Comparison of ENCODE assay signal across 8 cellular contexts in the genomic region with DNA sequence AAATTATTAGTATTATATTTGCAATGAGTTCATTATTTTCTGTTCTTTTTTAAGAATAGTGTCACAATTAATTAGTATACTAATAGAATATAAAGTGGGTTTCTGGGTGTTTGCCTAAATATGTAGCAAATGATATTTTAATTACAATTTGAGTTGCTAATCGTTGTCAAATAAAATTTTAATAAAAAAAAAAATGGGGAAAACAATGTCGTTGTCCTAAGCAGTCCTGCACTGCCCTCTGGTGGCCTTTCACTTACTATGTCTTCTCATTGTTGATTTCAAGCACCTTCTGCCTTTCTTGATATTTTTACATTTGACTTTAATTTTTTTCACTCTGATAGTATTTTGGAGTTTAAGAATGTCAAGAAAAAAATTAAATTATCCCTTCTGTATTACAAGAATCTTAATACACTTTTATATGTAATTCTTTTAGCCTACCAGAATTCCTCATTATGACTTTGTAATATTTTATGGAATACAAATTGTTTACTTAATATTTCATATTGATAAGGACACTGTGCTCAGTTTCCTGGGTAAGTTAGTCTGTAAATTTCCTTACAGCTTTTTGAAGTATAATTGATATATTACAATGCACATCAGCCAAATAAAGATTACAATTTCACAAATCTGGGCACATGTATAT.
DNase-seq lines count a peak whose midpoint lies in the region; ATAC-seq, FAIRE-seq and TF ChIP-seq lines count a peak whose summit lies in the region.

No MANE protein-coding gene starts in this region.

- DNase-seq in AG04450 (ENCODE audit: low read depth, low spot score) (peak; percentile 10), GM12864 (ENCODE audit: low read depth) (no peak), NCI-H2171 (lab: John Stamatoyannopoulos, UW) (peak; percentile 35), K562 (ENCODE audit: extremely low read depth in 1 of 4, low spot score in 3 of 4) (peak; percentile 11 to 55 (median 38)), lower lobe of right lung (peak; percentile 55)

- in situ Hi-C loops in K562 (cut with MboI), result no loop called here

- no peak overlapping the region for H3K27ac Mint-ChIP-seq in stimulated activated memory B cell treated with anti-CD40 and anti-IgM and Interleukin-4, amounts not matched to agents 10 μg/mL and 1 μg/mL and 100 μg/mL, for 72 hours

- ATAC-seq in K562 (0 out of 3 replicates have a peak, but pooled peaks have one; percentile 51), lower lobe of right lung (no peak), GM21717 (IDR thresholded peaks at IDR 0.05; ENCODE audit: unreplicated experiment) (no peak), HG02588 (IDR thresholded peaks at IDR 0.05; ENCODE audit: unreplicated experiment) (no peak)
- no peak for ATAC-seq in stimulated activated memory B cell treated with anti-CD40 and anti-IgM and Interleukin-4, amounts not matched to agents 10 μg/mL and 1 μg/mL and 100 μg/mL, for 72 hours

- H2AFZ ChIP-seq in K562 (ENCODE audit: low read depth, low read length), result no peak overlapping the region

- H3K4me2 ChIP-seq in K562 (ENCODE audit: insufficient read depth, low read length), result no peak overlapping the region

- no peaks in the 10 kb centered on the region for H4K20me1 ChIP-seq in K562 (replicated peaks; ENCODE audit: control insufficient read depth, insufficient read depth, low read length)

- H3K27me3 ChIP-seq in AG04450 (ENCODE audit: control insufficient read depth, insufficient read depth, low read length) (peaks cover 4% of the 10 kb centered on the region), K562 (ENCODE audit: control insufficient read depth in 2 of 2, insufficient read depth in 2 of 2, low read length in 2 of 2) (no peaks in the 10 kb centered on the region), lower lobe of right lung (ENCODE audit: low read depth) (peaks cover 4% of the 10 kb centered on the region)

- H3K9me1 ChIP-seq in K562 (ENCODE audit: control insufficient read depth, insufficient read depth, low read length), result no peaks in the 10 kb centered on the region

- peak; percentile 32 for FAIRE-seq in K562 (lab: Jason Lieb, UNC)

- TF ChIP-seq RAD21 in K562 (CRISPR knock-in tag; conservative IDR thresholded peaks at IDR 0.05 in 1 of 2, IDR thresholded peaks at IDR 0.05 in 1 of 2), result peak; percentile 38 to 54

- TF ChIP-seq POLR2A in K562 (conservative IDR thresholded peaks at IDR 0.05), result no peak

- H3K4me1 ChIP-seq in K562 (replicated peaks in 1 of 2; ENCODE audit: control insufficient read depth in 2 of 2, insufficient read depth in 2 of 2, low read length in 2 of 2) (no peaks in the 10 kb centered on the region), lower lobe of right lung (no peaks in the 10 kb centered on the region)

- no peak overlapping the region for H3K9ac ChIP-seq in K562 (ENCODE audit: insufficient read depth in 1 of 2, low read depth in 2 of 2, low read length in 2 of 2)

- POLR2A ChIA-PET in AG04450 (lab: Yijun Ruan, JAX) (no interaction called here), K562 (lab: Yijun Ruan, JAX) (no interaction called here)

- WGBS in K562 (ENCODE audit: insufficient coverage, low coverage, missing lambda C conversion rate), result 0% methylated on average over 2 of the region's 2 CpGs

- no peaks in the 10 kb centered on the region for H3K27me3 Mint-ChIP-seq in stimulated activated memory B cell treated with anti-CD40 and anti-IgM and Interleukin-4, amounts not matched to agents 10 μg/mL and 1 μg/mL and 100 μg/mL, for 72 hours

- H3K9me3 Mint-ChIP-seq in stimulated activated memory B cell treated with anti-CD40 and anti-IgM and Interleukin-4, amounts not matched to agents 10 μg/mL and 1 μg/mL and 100 μg/mL, for 72 hours, result peaks cover 7% of the 10 kb centered on the region

- no TSS peak for BruUV-seq in K562 (replicated peaks; lab: Mats Ljungman, UMichigan)

- H3K4me3 Mint-ChIP-seq in stimulated activated memory B cell treated with anti-CD40 and anti-IgM and Interleukin-4, amounts not matched to agents 10 μg/mL and 1 μg/mL and 100 μg/mL, for 72 hours, result no peak overlapping the region

- no peaks in the 10 kb centered on the region for H3K4me1 Mint-ChIP-seq in stimulated activated memory B cell treated with anti-CD40 and anti-IgM and Interleukin-4, amounts not matched to agents 10 μg/mL and 1 μg/mL and 100 μg/mL, for 72 hours

- no peak overlapping the region for H3K4me3 ChIP-seq in AG04450 (ENCODE audit: low read depth, low read length)
- no peak overlapping the region for H3K4me3 ChIP-seq in GM12864 (ENCODE audit: low read depth, low read length)
- H3K4me3 ChIP-seq in K562, result no peak overlapping the region
- H3K4me3 ChIP-seq in lower lobe of right lung, result no peak overlapping the region

- no peaks in the 10 kb centered on the region for H3K36me3 ChIP-seq in K562 (ENCODE audit: control insufficient read depth, insufficient read depth, low read length)
- H3K36me3 ChIP-seq in lower lobe of right lung, result no peaks in the 10 kb centered on the region

- CTCF ChIA-PET in AG04450 (lab: Charles Lee), result interaction anchor here (0.6 to 4.7 kb wide), 13 partner anchors 9 to 1271 kb away, joined by 3 to 66 read pairs (median 4); no protein-coding TSS in a partner anchor
- CTCF ChIA-PET in K562 (lab: Yijun Ruan, JAX; ENCODE audit: low intra/inter-chr PET ratio), result no interaction called here

- no peak for TF ChIP-seq EP300 in K562 (IDR thresholded peaks at IDR 0.05; ENCODE audit: low read length)

- no peaks in the 10 kb centered on the region for H3K79me2 ChIP-seq in K562 (ENCODE audit: control insufficient read depth, insufficient read depth, low read length)

- TF ChIP-seq CTCF in AG04450 (IDR thresholded peaks at IDR 0.05; ENCODE audit: low read depth, low read length), result peak; percentile 79
- TF ChIP-seq CTCF in GM12864 (IDR thresholded peaks at IDR 0.05; ENCODE audit: low read depth, low read length, missing control alignments), result peak; percentile 64
- peak; percentile 39 to 67 (median 46); a peak in 4 of 6 replicates for TF ChIP-seq CTCF in K562 (IDR thresholded peaks at IDR 0.05 in 2 of 3, conservative IDR thresholded peaks at IDR 0.05 in 1 of 3; ENCODE audit: insufficient read depth in 2 of 3, low read depth in 1 of 3, low read length in 3 of 3)
- peak; percentile 69 for TF ChIP-seq CTCF in lower lobe of right lung (IDR thresholded peaks at IDR 0.05)

- H3K36me3 Mint-ChIP-seq in stimulated activated memory B cell treated with anti-CD40 and anti-IgM and Interleukin-4, amounts not matched to agents 10 μg/mL and 1 μg/mL and 100 μg/mL, for 72 hours, result no peaks in the 10 kb centered on the region

- no peaks in the 10 kb centered on the region for H3K9me3 ChIP-seq in AG04450 (ENCODE audit: control insufficient read depth, insufficient read depth, low read length)
- no peaks in the 10 kb centered on the region; the same call in 1 of the 2 replicates for H3K9me3 ChIP-seq in K562 (replicated peaks; ENCODE audit: control insufficient read depth, insufficient read depth, low read depth, low read length)
- no peaks in the 10 kb centered on the region for H3K9me3 ChIP-seq in lower lobe of right lung

- intact Hi-C loops in K562 (cut with micrococcal nuclease) (loop anchor here (2.0 kb wide), 1 partner anchor 36 kb away; no protein-coding TSS in a partner anchor), lower lobe of right lung (cut with DNase I) (no loop called here)

- H3K27ac ChIP-seq in AG04450 (ENCODE audit: low read depth, low read length) (no peak overlapping the region), K562 (ENCODE audit: extremely low read depth, low read depth, low read length) (no peak overlapping the region), lower lobe of right lung (no peak overlapping the region)

TF ChIP-seq in K562, 482 proteins besides CTCF, POLR2A, EP300 and RAD21:
- no peak for TF ChIP-seq GATA2 (CRISPR knock-in tag; IDR thresholded peaks at IDR 0.05)
- no peak for TF ChIP-seq FOXP1 (CRISPR knock-in tag; IDR thresholded peaks at IDR 0.05)
- no peak for TF ChIP-seq KAT7 (CRISPR knock-in tag; IDR thresholded peaks at IDR 0.05; ENCODE audit: borderline replicate concordance)
- TF ChIP-seq ZNF384 (IDR thresholded peaks at IDR 0.05; ENCODE audit: low read depth, low read length), result peak; percentile 44; the same call in 1 of the 2 replicates
- peak; percentile 41; the same call in 1 of the 2 replicates for TF ChIP-seq DEAF1 (CRISPR knock-in tag; IDR thresholded peaks at IDR 0.05)
